3 cellular contexts compared by ENCODE assay signal in the genomic region with DNA sequence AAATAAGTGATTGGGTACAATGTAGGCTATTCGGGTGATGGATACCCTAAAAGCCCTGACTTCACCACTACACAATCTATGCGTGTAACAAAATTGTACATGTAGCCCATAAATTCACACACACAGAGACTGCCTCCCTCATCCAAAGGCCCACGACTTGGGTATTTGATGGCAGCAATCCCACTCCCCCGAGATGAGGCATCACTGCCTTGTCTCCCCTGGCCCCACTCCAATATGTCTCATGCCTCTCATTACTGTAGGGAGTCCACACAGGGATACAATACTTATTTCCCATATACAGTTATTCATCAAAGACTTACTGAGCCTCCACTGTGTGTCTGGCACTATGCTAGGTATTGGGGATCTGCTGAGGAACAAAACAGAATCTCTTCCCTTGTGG.
"Had no signal": no experiment of that assay in that cellular context is flagged by ENCODE, and none has a peak within 500 bp of the region (broad histone marks: within the 10 kb centered on the region; RNA-seq: fewer than 3 reads in every experiment).

No MANE protein-coding gene starts in this region.

- DNase-seq: GDM1, GF-D8 had no signal

- H3K4me3 ChIP-seq: GM12878 had no signal
